ENCODE assay signal across 9 cellular contexts in genomic region chr17:21513012-21513570, GRCh38.
A peak's percentile ranks its signal among the peaks of the same experiment; 100 is the strongest.
DNase-seq lines count a peak whose midpoint lies in the region; ATAC-seq lines count a peak whose summit lies in the region.
"Had no signal": no experiment of that assay in that cellular context is flagged by ENCODE, and none has a peak within 500 bp of the region (broad histone marks: within the 10 kb centered on the region; RNA-seq: fewer than 3 reads in every experiment).

No MANE protein-coding gene starts in this region.

- DNase-seq in GM23248 (peak; percentile 82), NCI-H345 (lab: John Stamatoyannopoulos, UW) (peak; percentile 56), cerebellum (ENCODE audit: low spot score) (peak; percentile 88), left colon (peak; percentile 59 to 80)
- DNase-seq in activated CD4-positive, alpha-beta T cell treated with anti-CD3 and anti-CD28 coated beads for 36 hours: peak; percentile 86
- peak; percentile 71 for DNase-seq in stimulated activated CD4-positive, alpha-beta T cell treated with anti-CD3 and anti-CD28 coated beads, Interleukin-1b, Interleukin-23, amount 100 ng/mL, for 48 hours

- H3K4me2 ChIP-seq in BLaER1: peak overlapping the region; percentile 74
- peak overlapping the region; percentile 69 for H3K4me2 ChIP-seq in GM23248 (ENCODE audit: unreplicated experiment)

- peaks cover 29% of the 10 kb centered on the region for H3K27me3 Mint-ChIP-seq in activated CD4-positive, alpha-beta T cell treated with anti-CD3 and anti-CD28 coated beads for 36 hours

- POLR2A ChIA-PET in activated CD4-positive, alpha-beta T cell treated with anti-CD3 and anti-CD28 coated beads for 36 hours (lab: Charles Lee): interaction anchor here (1.0 kb wide), 1 partner anchor 55 kb away, joined by 4 read pairs; no protein-coding TSS in a partner anchor

- H3K4me1 ChIP-seq in BLaER1: peaks cover 26% of the 10 kb centered on the region
- H3K4me1 ChIP-seq in GM23248 (ENCODE audit: insufficient read depth): no peaks in the 10 kb centered on the region

- WGBS in GM23248 (ENCODE audit: low coverage in 1 of 2, low lambda C conversion rate in 2 of 2, missing lambda C conversion rate in 2 of 2), 2 experiments: 6 to 8% methylated on average over 20 to 22 of the region's 24 CpGs

- no peaks in the 10 kb centered on the region for H3K36me3 Mint-ChIP-seq in activated CD4-positive, alpha-beta T cell treated with anti-CD3 and anti-CD28 coated beads for 36 hours (ENCODE audit: low read depth)
- H3K36me3 Mint-ChIP-seq: IgD-negative memory B cell had no signal

- H3K27me3 ChIP-seq in BLaER1 (peaks cover 22% of the 10 kb centered on the region), GM23248 (replicated peaks; ENCODE audit: insufficient read depth) (peaks cover 25% of the 10 kb centered on the region)

- no peaks in the 10 kb centered on the region for H3F3A ChIP-seq in GM23248 (ENCODE audit: insufficient read depth)

- H4K20me1 ChIP-seq in BLaER1 (no peaks in the 10 kb centered on the region), GM23248 (ENCODE audit: insufficient read depth) (no peaks in the 10 kb centered on the region)

- H3K9ac ChIP-seq in BLaER1 (no peak overlapping the region), GM23248 (0 out of 2 replicates have a peak overlapping the region, but pooled peaks have one; percentile 32)

- H3K4me1 Mint-ChIP-seq in activated CD4-positive, alpha-beta T cell treated with anti-CD3 and anti-CD28 coated beads for 36 hours: peaks cover 14% of the 10 kb centered on the region

- H3K27ac Mint-ChIP-seq in activated CD4-positive, alpha-beta T cell treated with anti-CD3 and anti-CD28 coated beads for 36 hours: no peak overlapping the region
- H3K27ac Mint-ChIP-seq: IgD-negative memory B cell had no signal

- H3K27ac ChIP-seq in BLaER1: no peak overlapping the region
- no peak overlapping the region for H3K27ac ChIP-seq in GM23248

- CTCF ChIA-PET in activated CD4-positive, alpha-beta T cell treated with anti-CD3 and anti-CD28 coated beads for 36 hours (lab: Charles Lee): interaction anchor here (0.6 to 3.1 kb wide), 21 partner anchors 7 to 395 kb away, joined by 3 to 18 read pairs (median 4); no protein-coding TSS in a partner anchor

- H3K79me2 ChIP-seq in GM23248 (ENCODE audit: insufficient read depth): no peaks in the 10 kb centered on the region

- H3K4me3 Mint-ChIP-seq in activated CD4-positive, alpha-beta T cell treated with anti-CD3 and anti-CD28 coated beads for 36 hours: no peak overlapping the region

- H3K36me3 ChIP-seq in BLaER1 (no peaks in the 10 kb centered on the region), GM23248 (ENCODE audit: low read depth) (no peaks in the 10 kb centered on the region)

- H3K9me2 ChIP-seq in GM23248 (ENCODE audit: insufficient read depth): no peaks in the 10 kb centered on the region

- in situ Hi-C loops in GM23248 (cut with MboI): no loop called here

- H3K9me3 ChIP-seq in BLaER1: no peaks in the 10 kb centered on the region
- no peaks in the 10 kb centered on the region for H3K9me3 ChIP-seq in GM23248 (ENCODE audit: low read depth)

- peak overlapping the region; percentile 65; the same call in 1 of the 2 replicates for H2AFZ ChIP-seq in GM23248

- intact Hi-C loops in activated CD4-positive, alpha-beta T cell treated with anti-CD3 and anti-CD28 coated beads for 36 hours (cut with DNase I, micrococcal nuclease): loop anchor here (1.0 to 5.0 kb wide), 7 partner anchors 38 to 471 kb away; partner anchors contain the start of gene USP22 (in 1 of the 2)
- intact Hi-C loops in left colon (cut with DNase I, micrococcal nuclease): no loop called here

- ATAC-seq in activated CD4-positive, alpha-beta T cell treated with anti-CD3 and anti-CD28 coated beads for 36 hours: peak; percentile 72
- ATAC-seq in left colon (peak; percentile 56), GM21786 (IDR thresholded peaks at IDR 0.05; ENCODE audit: unreplicated experiment) (no peak)

- peak overlapping the region; percentile 47; the same call in 1 of the 2 replicates for H3K4me3 ChIP-seq in BLaER1
- peak overlapping the region; percentile 26; the same call in 1 of the 2 replicates for H3K4me3 ChIP-seq in GM23248

- no peaks in the 10 kb centered on the region for H3K9me3 Mint-ChIP-seq in activated CD4-positive, alpha-beta T cell treated with anti-CD3 and anti-CD28 coated beads for 36 hours (ENCODE audit: low read depth)
- H3K9me3 Mint-ChIP-seq: IgD-negative memory B cell had no signal

Comparison
In these comparisons a context has a peak if more than half of its experiments do, and no peak if none do; other contexts are left out.
1. intact Hi-C loops: an anchor here in activated CD4-positive, alpha-beta T cell treated with anti-CD3 and anti-CD28 coated beads for 36 hours (1.0 to 5.0 kb wide); none called in left colon.